ENCODE assay signal across 29 cellular contexts in the genomic region with DNA sequence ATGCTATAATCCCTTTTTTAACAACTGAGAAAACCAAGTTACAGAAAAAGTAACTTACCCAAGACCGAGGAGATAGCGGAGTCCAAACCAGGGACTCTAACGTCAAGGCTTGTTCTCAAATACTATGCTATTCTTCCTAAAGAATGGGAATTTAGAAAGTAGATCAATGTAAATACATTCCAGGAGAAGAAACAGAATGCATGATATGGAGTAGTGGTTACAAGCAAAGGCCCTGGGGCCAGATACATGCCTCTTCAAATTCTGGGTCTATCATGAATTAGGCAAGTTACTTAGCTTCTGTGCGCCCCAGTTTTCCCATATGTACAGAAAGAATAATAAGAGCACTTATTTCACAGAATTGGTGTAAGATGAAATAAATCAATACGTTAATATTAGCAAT.
DNase-seq lines count a peak whose midpoint lies in the region; TF ChIP-seq lines count a peak whose summit lies in the region.
"Had no signal": no experiment of that assay in that cellular context is flagged by ENCODE, and none has a peak within 500 bp of the region (broad histone marks: within the 10 kb centered on the region; RNA-seq: fewer than 3 reads in every experiment).

No MANE protein-coding gene starts in this region.

- DNase-seq in DMS114 treated with DMSO at 0.1 percent for 48 hours (lab: John Stamatoyannopoulos, UW; ENCODE audit: unreplicated experiment) (peak; percentile 71), trophoblast cell (peak; percentile 52 to 82), sigmoid colon (no peak), erythroblast (lab: John Stamatoyannopoulos, UW) (no peak)
- DNase-seq: 8988T; ACHN; AML-193; BE2C; C1 segment of cervical spinal cord; Caco-2; Calu3; CD4-positive, alpha-beta memory T cell; CD4-positive, alpha-beta T cell; CD4-positive, CD25-positive, alpha-beta regulatory T cell; CD8-positive, alpha-beta memory T cell; CD8-positive, alpha-beta T cell; COR-L47; DMS 273 treated with DMSO at 0.1 percent for 48 hours; DMS153; DMS53; DMS79; DMS79 treated with DMSO at 0.1 percent for 48 hours; DND-41; EL had no signal

- H3K4me1 ChIP-seq in trophoblast cell (ENCODE audit: control insufficient read depth in 1 of 2, insufficient read depth in 2 of 2, low read length in 2 of 2), result peaks cover 2 to 7% of the 10 kb centered on the region in 2 experiments
- H3K4me1 ChIP-seq in sigmoid colon, result no peaks in the 10 kb centered on the region
- H3K4me1 ChIP-seq: A549; BE2C; BLaER1; BLaER1 treated with 17β-estradiol and CSF1 and Interleukin-3, amounts not matched to agents 10 nM and 100 nM; Caco-2 had no signal

- H4K8ac ChIP-seq in trophoblast cell (ENCODE audit: low read depth, low read length), result no peak overlapping the region

- H3K4me2 ChIP-seq in trophoblast cell (ENCODE audit: low read length), result no peak overlapping the region
- H3K4me2 ChIP-seq: A549; BLaER1; BLaER1 treated with 17β-estradiol and CSF1 and Interleukin-3, amounts not matched to agents 10 nM and 100 nM had no signal

- H3K79me1 ChIP-seq in trophoblast cell (ENCODE audit: low read length), result peaks cover 5% of the 10 kb centered on the region

- no peak overlapping the region for H2BK12ac ChIP-seq in trophoblast cell (ENCODE audit: low read length)

- TF ChIP-seq CTCF in sigmoid colon (IDR thresholded peaks at IDR 0.05), result no peak

- H3K9ac ChIP-seq in trophoblast cell (ENCODE audit: low read length), result no peak overlapping the region
- H3K9ac ChIP-seq: BLaER1; BLaER1 treated with 17β-estradiol and CSF1 and Interleukin-3, amounts not matched to agents 10 nM and 100 nM had no signal

- H3K27ac ChIP-seq in trophoblast cell (ENCODE audit: low read depth, low read length), result no peak overlapping the region
- no peak overlapping the region for H3K27ac ChIP-seq in sigmoid colon
- H3K27ac ChIP-seq: 22Rv1; A549; BLaER1; BLaER1 treated with 17β-estradiol and CSF1 and Interleukin-3, amounts not matched to agents 10 nM and 100 nM; C4-2B had no signal

- TF ChIP-seq EP300 in sigmoid colon (IDR thresholded peaks at IDR 0.05), result no peak

- no peak overlapping the region for H3K4ac ChIP-seq in trophoblast cell (ENCODE audit: low read depth, low read length)

- no peak overlapping the region for H3K14ac ChIP-seq in trophoblast cell (ENCODE audit: low read length)

- H4K12ac ChIP-seq in trophoblast cell (ENCODE audit: low read depth, low read length), result no peak overlapping the region

- H3K18ac ChIP-seq in trophoblast cell (ENCODE audit: low read length), result no peak overlapping the region

- H3K23ac ChIP-seq in trophoblast cell (ENCODE audit: low read length), result no peak overlapping the region

- no peak overlapping the region for H2BK120ac ChIP-seq in trophoblast cell (ENCODE audit: insufficient read depth, low read length, poor library complexity)

- H3K36me3 ChIP-seq in trophoblast cell (ENCODE audit: control insufficient read depth in 1 of 2, insufficient read depth in 2 of 2, low read length in 2 of 2) (peaks cover 0 to 1% of the 10 kb centered on the region in 2 experiments), sigmoid colon (no peaks in the 10 kb centered on the region)
- H3K36me3 ChIP-seq: BE2C; BLaER1; BLaER1 treated with 17β-estradiol and CSF1 and Interleukin-3, amounts not matched to agents 10 nM and 100 nM had no signal

- intact Hi-C loops in sigmoid colon (cut with DNase I), result no loop called here

- H2BK5ac ChIP-seq in trophoblast cell (ENCODE audit: low read depth, low read length, poor library complexity), result no peak overlapping the region

- TF ChIP-seq POLR2A in sigmoid colon (IDR thresholded peaks at IDR 0.05) (no peak), erythroblast (IDR thresholded peaks at IDR 0.05; ENCODE audit: low read length) (no peak)

- H2AFZ ChIP-seq in trophoblast cell (ENCODE audit: insufficient read depth, low read length, poor library complexity), result no peak overlapping the region

- H3K9me3 ChIP-seq in trophoblast cell (ENCODE audit: insufficient read depth, low read depth, low read length), result peaks cover 2% of the 10 kb centered on the region
- peaks cover 0 to 2% (median 0%) of the 10 kb centered on the region in 4 donors for H3K9me3 ChIP-seq in sigmoid colon
- H3K9me3 ChIP-seq: A549; BE2C; BLaER1; BLaER1 treated with 17β-estradiol and CSF1 and Interleukin-3, amounts not matched to agents 10 nM and 100 nM; Caco-2 had no signal

- no peak overlapping the region for H3K4me3 ChIP-seq in trophoblast cell (ENCODE audit: low read depth, low read length)
- H3K4me3 ChIP-seq in sigmoid colon, result no peak overlapping the region
- H3K4me3 ChIP-seq: A549; BLaER1; BLaER1 treated with 17β-estradiol and CSF1 and Interleukin-3, amounts not matched to agents 10 nM and 100 nM had no signal

- H3K27me3 ChIP-seq in trophoblast cell (ENCODE audit: insufficient read depth, low read length), result no peaks in the 10 kb centered on the region
- H3K27me3 ChIP-seq in sigmoid colon, result no peaks in the 10 kb centered on the region
- H3K27me3 ChIP-seq: BE2C; BLaER1; BLaER1 treated with 17β-estradiol and CSF1 and Interleukin-3, amounts not matched to agents 10 nM and 100 nM had no signal

- no peak overlapping the region for H2AK5ac ChIP-seq in trophoblast cell (ENCODE audit: low read length)

- no CpG with 5 or more reads among the region's 5 CpGs for WGBS in trophoblast cell (ENCODE audit: extremely low coverage, insufficient coverage, insufficient read length)
- WGBS in sigmoid colon, 2 donors, result 75 to 92% methylated on average over 5 of the region's 5 CpGs

- H3K79me2 ChIP-seq in trophoblast cell (ENCODE audit: control insufficient read depth, insufficient read depth, low read length, poor library complexity), result no peaks in the 10 kb centered on the region

- H4K91ac ChIP-seq in trophoblast cell (ENCODE audit: low read depth, low read length), result no peak overlapping the region

Comparison
In these comparisons a context has a peak if more than half of its experiments do, and no peak if none do; other contexts are left out.
1. DNase-seq: peak in DMS114 treated with DMSO at 0.1 percent for 48 hours (single experiment) and trophoblast cell (2 of 2); none in sigmoid colon (single experiment) and erythroblast (0 of 2).